Comparison of ENCODE assay signal across 23 cellular contexts in the genomic region with DNA sequence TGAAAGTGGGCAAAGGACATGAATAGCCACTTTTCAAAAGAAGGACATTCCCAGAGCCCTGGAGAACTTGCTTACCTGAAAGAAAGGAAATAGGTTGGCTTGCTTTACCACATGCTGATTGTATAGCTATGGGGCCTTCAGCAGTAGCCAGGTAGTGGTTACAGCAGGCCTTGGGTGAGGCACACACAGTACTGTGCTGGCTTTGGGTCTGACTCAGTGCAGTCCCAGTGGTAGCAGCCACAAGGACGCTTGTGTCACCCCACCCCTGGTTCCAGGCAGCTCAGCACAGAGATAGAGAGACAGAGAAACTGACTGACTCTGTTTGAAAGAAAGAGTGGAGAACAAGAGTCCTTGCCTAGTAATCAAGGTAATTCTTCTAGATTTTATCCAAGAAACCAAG.
"Had no signal": no experiment of that assay in that cellular context is flagged by ENCODE, and none has a peak within 500 bp of the region (broad histone marks: within the 10 kb centered on the region; RNA-seq: fewer than 3 reads in every experiment).

No MANE protein-coding gene starts in this region.

- H3K36me3 ChIP-seq: Peyer's patch, SJCRH30 had no signal

- H3K27me3 ChIP-seq: Peyer's patch, SJCRH30 had no signal

- H3K9me3 ChIP-seq: Peyer's patch, SJCRH30 had no signal

- DNase-seq: KBM-7; MV-4-11; NCI-H1048; NCI-H1105; NCI-H1417; NCI-H1436 treated with DMSO at 0.1 percent for 48 hours; NCI-H1694; NCI-H187 treated with DMSO at 0.1 percent for 48 hours; NCI-H2029 treated with DMSO at 0.1 percent for 48 hours; NCI-H2171 treated with DMSO at 0.1 percent for 48 hours; NCI-H226; NCI-H446; NCI-H510A; NCI-H524 treated with DMSO at 0.1 percent for 48 hours; NCI-H69; NCI-H774; NK-92 treated with Interleukin-12 subunit alpha and Interleukin-12 subunit beta, amount 100 ng/mL, for 24 hours; PC-9; Peyer's patch; SHP77 treated with DMSO at 0.1 percent for 48 hours; SJCRH30 had no signal

- H3K4me1 ChIP-seq: Peyer's patch, SJCRH30 had no signal

- ATAC-seq: Right ventricle myocardium inferior, SK-N-SH treated with all-trans-retinoic acid at 6 μM for 48 hours had no signal

- H3K4me2 ChIP-seq: PC-9 had no signal

- H3K27ac ChIP-seq: PC-9, Peyer's patch, SJCRH30 had no signal

- H3K4me3 ChIP-seq: PC-9, Peyer's patch, SJCRH30 had no signal

- H2AFZ ChIP-seq: PC-9 had no signal
